8 cellular contexts compared by ENCODE assay signal in genomic region chr12:92928962-92929915, GRCh38. TPM values are rescaled to one million over a fixed set of nuclear protein-coding genes. Genes with fewer than 3 reads are reported as not detected.
DNase-seq lines count a peak whose midpoint lies in the region; ATAC-seq and TF ChIP-seq lines count a peak whose summit lies in the region.

Gene EEA1 (minus strand): TSS chr12:92929295. CDS start chr12:92929066, 229 bp downstream.

- peaks cover 9 to 55% (median 35%) of the 10 kb centered on the region in 6 donors for H3K4me1 ChIP-seq in spleen

- POLR2A ChIA-PET in WTC11 (lab: Charles Lee): interaction anchor here (0.6 to 1.4 kb wide), 4 partner anchors 102 to 1565 kb away, joined by 3 to 5 read pairs (median 4); partner anchors contain the start of gene BTG1

- H3K4me1 Mint-ChIP-seq in WTC11 (peaks cover 57% of the 10 kb centered on the region), immature natural killer cell (peaks cover 27 to 33% of the 10 kb centered on the region in 2 donors)

- H3K27ac Mint-ChIP-seq in WTC11: peak within 1 kb of the TSS; percentile 98
- H3K27ac Mint-ChIP-seq in immature natural killer cell: peak within 1 kb of the TSS; percentile 88 to 98 (median 96)

- DNase-seq in AG08395 (ENCODE audit: low spot score) (peak; percentile 98), NCI-H2227 treated with DMSO at 0.1 percent for 48 hours (lab: John Stamatoyannopoulos, UW) (peak; percentile 94), WTC11 (ENCODE audit: low spot score) (peak; percentile 95), cardiac fibroblast (ENCODE audit: low read depth in 2 of 2) (peak; percentile 95 to 98), immature natural killer cell (peak; percentile 95 to 97 (median 97)), spleen (peak; percentile 99)

- H3K27me3 ChIP-seq in spleen (replicated peaks in 1 of 7): no peaks in the 10 kb centered on the region

- H3K36me3 Mint-ChIP-seq in WTC11 (no peaks in the 10 kb centered on the region), immature natural killer cell (no peaks in the 10 kb centered on the region)

- H3K36me3 ChIP-seq in spleen: no peaks in the 10 kb centered on the region

- 0% methylated on average over 9 to 98 of the region's 98 CpGs for WGBS in spleen, 5 donors

- H3K4me3 ChIP-seq in cardiac fibroblast (replicated peaks in 1 of 2; ENCODE audit: low read depth in 2 of 2, low read length in 2 of 2): peak within 1 kb of the TSS; percentile 72 to 75
- H3K4me3 ChIP-seq in spleen: peak within 1 kb of the TSS; percentile 54 to 90 (median 68)

- no peak for TF ChIP-seq CTCF in WTC11 (IDR thresholded peaks at IDR 0.05)
- no peak for TF ChIP-seq CTCF in cardiac fibroblast (IDR thresholded peaks at IDR 0.05; ENCODE audit: low read depth, low read length)
- TF ChIP-seq CTCF in spleen (IDR thresholded peaks at IDR 0.05 in 8 of 11, conservative IDR thresholded peaks at IDR 0.05 in 3 of 11): peak in 8 of 11 experiments; percentile 10 to 67 (median 50)

- CTCF ChIA-PET in WTC11 (lab: Charles Lee): interaction anchor here (0.6 to 1.2 kb wide), 2 partner anchors 58 to 490 kb away, joined by 3 to 5 read pairs; no protein-coding TSS in a partner anchor

- H3K9me3 Mint-ChIP-seq in WTC11 (no peaks in the 10 kb centered on the region), immature natural killer cell (no peaks in the 10 kb centered on the region)

- H3K9me3 ChIP-seq in spleen: no peaks in the 10 kb centered on the region

- intact Hi-C loops in spleen (cut with DNase I; ENCODE audit: low total_unique reads): no loop called here

- H3K27me3 Mint-ChIP-seq in WTC11 (ENCODE audit: low read depth) (no peaks in the 10 kb centered on the region), immature natural killer cell (ENCODE audit: low read depth in 3 of 3) (peaks cover 3 to 15% (median 6%) of the 10 kb centered on the region in 3 donors)

- peak within 1 kb of the TSS; percentile 98 to 100 (median 99) for H3K27ac ChIP-seq in spleen

- peak; percentile 91 for ATAC-seq in GM18907 (IDR thresholded peaks at IDR 0.05; ENCODE audit: unreplicated experiment)
- peak; percentile 84 for ATAC-seq in HG03159 (IDR thresholded peaks at IDR 0.05; ENCODE audit: unreplicated experiment)
- ATAC-seq in WTC11: peak; percentile 92

- H3K4me3 Mint-ChIP-seq in WTC11 (peak within 1 kb of the TSS; percentile 79), immature natural killer cell (peak within 1 kb of the TSS; percentile 86 to 95 (median 92))

- TF ChIP-seq POLR2A in spleen (IDR thresholded peaks at IDR 0.05): peak; percentile 64 to 89 (median 88)

TF ChIP-seq in WTC11, 78 proteins besides CTCF, POLR2A, EP300 and RAD21 (continues in another document):
- TF ChIP-seq ZNF416 (CRISPR knock-in tag; IDR thresholded peaks at IDR 0.05) (no peak), ELF4 (CRISPR knock-in tag; IDR thresholded peaks at IDR 0.05; ENCODE audit: low read depth) (no peak), SMAD3 (CRISPR knock-in tag; IDR thresholded peaks at IDR 0.05; ENCODE audit: borderline replicate concordance) (peak; percentile 50; the same call in 1 of the 2 replicates), USF2 (CRISPR knock-in tag; IDR thresholded peaks at IDR 0.05) (peak; percentile 37), ATF6 (CRISPR knock-in tag; IDR thresholded peaks at IDR 0.05) (no peak), ZNF396 (CRISPR knock-in tag; IDR thresholded peaks at IDR 0.05; ENCODE audit: borderline replicate concordance) (0 out of 2 replicates have a peak, but pooled peaks have one; percentile 7), MXD4 (CRISPR knock-in tag; IDR thresholded peaks at IDR 0.05; ENCODE audit: borderline replicate concordance) (no peak), ESRRA (CRISPR knock-in tag; IDR thresholded peaks at IDR 0.05; ENCODE audit: borderline replicate concordance) (0 out of 2 replicates have a peak, but pooled peaks have one; percentile 66), FOXP1 (CRISPR knock-in tag; IDR thresholded peaks at IDR 0.05; ENCODE audit: borderline replicate concordance) (peak; percentile 79), IRF2 (CRISPR knock-in tag; IDR thresholded peaks at IDR 0.05; ENCODE audit: borderline replicate concordance, low read depth) (no peak), ZNF512 (CRISPR knock-in tag; IDR thresholded peaks at IDR 0.05; ENCODE audit: borderline replicate concordance) (no peak), NR3C1 (CRISPR knock-in tag; conservative IDR thresholded peaks at IDR 0.05; ENCODE audit: low read depth) (no peak), ZNF423 (CRISPR knock-in tag; IDR thresholded peaks at IDR 0.05) (no peak), ZNF671 (CRISPR knock-in tag; IDR thresholded peaks at IDR 0.05) (no peak)
- TF ChIP-seq, protein P1, sequence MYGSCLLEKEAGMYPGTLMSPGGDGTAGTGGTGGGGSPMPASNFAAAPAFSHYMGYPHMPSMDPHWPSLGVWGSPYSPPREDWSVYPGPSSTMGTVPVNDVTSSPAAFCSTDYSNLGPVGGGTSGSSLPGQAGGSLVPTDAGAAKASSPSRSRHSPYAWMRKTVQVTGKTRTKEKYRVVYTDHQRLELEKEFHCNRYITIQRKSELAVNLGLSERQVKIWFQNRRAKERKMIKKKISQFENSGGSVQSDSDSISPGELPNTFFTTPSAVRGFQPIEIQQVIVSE (CRISPR knock-in tag; IDR thresholded peaks at IDR 0.05; ENCODE audit: borderline replicate concordance): no peak
- TF ChIP-seq, protein P2, sequence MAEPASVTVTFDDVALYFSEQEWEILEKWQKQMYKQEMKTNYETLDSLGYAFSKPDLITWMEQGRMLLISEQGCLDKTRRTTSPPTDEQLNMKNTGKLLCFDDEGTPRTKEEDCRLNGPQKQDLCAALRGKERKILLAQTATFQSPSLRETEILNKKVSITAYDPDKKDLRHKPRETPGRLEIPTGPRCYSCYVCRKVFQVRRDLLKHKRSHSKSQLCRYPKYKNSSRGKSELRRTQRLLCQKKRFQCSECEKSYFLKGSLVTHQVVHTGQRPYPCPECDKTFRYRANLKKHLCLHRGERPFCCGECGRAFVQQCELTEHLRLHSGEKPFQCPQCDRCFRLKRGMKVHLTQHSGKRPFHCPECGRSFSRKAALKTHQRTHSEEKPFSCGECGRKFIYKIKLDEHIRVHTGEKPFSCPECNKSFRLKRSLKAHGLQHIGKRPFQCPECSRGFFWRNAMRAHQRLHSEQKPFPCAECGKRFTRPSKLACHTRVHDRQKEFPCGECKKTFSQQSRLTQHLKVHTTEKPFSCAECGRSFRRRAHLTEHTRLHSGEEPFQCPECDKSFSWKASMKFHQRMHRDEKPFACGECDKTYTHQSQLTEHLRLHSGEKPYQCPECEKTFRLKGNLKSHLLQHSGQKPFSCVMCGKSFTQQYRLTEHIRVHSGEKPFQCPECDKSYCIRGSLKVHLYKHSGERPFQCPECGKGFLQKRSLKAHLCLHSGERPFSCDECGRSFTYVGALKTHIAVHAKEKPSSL (CRISPR knock-in tag; conservative IDR thresholded peaks at IDR 0.05): no peak

RNA-seq across cellular contexts. Expression of gene EEA1, which starts in this region (rescaled TPM):
- total RNA-seq in WTC11 (2021) (16.3 to 20.3 TPM (median 17.8 TPM) in 3 replicates), spleen (10 to 100 TPM; 14.7 to 31.2 (median 25.5) TPM)
- polyA plus RNA-seq in immature natural killer cell (10 to 100 TPM in 1 of 3 donors, 1 to 10 TPM in 2; 1.8 to 12.5 (median 3.5) TPM), spleen (1 to 10 TPM; 2.3 to 3.6 (median 2.5) TPM)

Comparison
In these comparisons a context has a peak if more than half of its experiments do, and no peak if none do; other contexts are left out.
1. Peak in every context shown above with its lines: DNase-seq, ATAC-seq, H3K4me3 ChIP-seq and H3K27ac ChIP-seq.
2. CTCF ChIP-seq: peak in spleen (8 of 11); none in WTC11 (single experiment) and cardiac fibroblast (single experiment).